In genomic region chr11:73520358-73521061, GRCh38 we compare ENCODE assay signal across 10 cellular contexts.
DNase-seq lines count a peak whose midpoint lies in the region; ATAC-seq and TF ChIP-seq lines count a peak whose summit lies in the region.
"Had no signal": no experiment of that assay in that cellular context is flagged by ENCODE, and none has a peak within 500 bp of the region (broad histone marks: within the 10 kb centered on the region; RNA-seq: fewer than 3 reads in every experiment).

No MANE protein-coding gene starts in this region.

- intact Hi-C loops in adrenal gland (cut with DNase I), result no loop called here
- intact Hi-C loops in mucosa of descending colon (cut with DNase I, micrococcal nuclease), result no loop called here
- intact Hi-C loops in left lung (cut with DNase I), result no loop called here

- H3K27me3 ChIP-seq in adrenal gland (no peaks in the 10 kb centered on the region), left lung (no peaks in the 10 kb centered on the region)

- no peak for TF ChIP-seq POLR2A in adrenal gland (IDR thresholded peaks at IDR 0.05)

- no peak for TF ChIP-seq CTCF in adrenal gland (IDR thresholded peaks at IDR 0.05)
- TF ChIP-seq CTCF in mucosa of descending colon (IDR thresholded peaks at IDR 0.05), result no peak
- TF ChIP-seq CTCF in left lung (IDR thresholded peaks at IDR 0.05), result no peak

- no peaks in the 10 kb centered on the region for H3K36me3 ChIP-seq in adrenal gland (replicated peaks in 1 of 2)
- H3K36me3 ChIP-seq in mucosa of descending colon (ENCODE audit: low read depth), result no peaks in the 10 kb centered on the region
- no peaks in the 10 kb centered on the region for H3K36me3 ChIP-seq in left lung

- H3K4me1 ChIP-seq in adrenal gland (replicated peaks in 1 of 2), result peaks cover 0 to 5% of the 10 kb centered on the region in 2 donors
- H3K4me1 ChIP-seq in mucosa of descending colon (ENCODE audit: low read depth), result no peaks in the 10 kb centered on the region
- peaks cover 0 to 7% of the 10 kb centered on the region in 2 donors for H3K4me1 ChIP-seq in left lung

- no peaks in the 10 kb centered on the region for H3K27me3 Mint-ChIP-seq in activated T-cell treated with anti-CD3 and anti-CD28 coated beads, Interleukin-2, amount 50 U/mL, for 24 hours
- H3K27me3 Mint-ChIP-seq in activated naive CD8-positive, alpha-beta T cell treated with anti-CD3 and anti-CD28 coated beads for 36 hours, result no peaks in the 10 kb centered on the region

- DNase-seq in activated T-cell treated with anti-CD3 and anti-CD28 coated beads, Interleukin-2, amount 50 U/mL, for 24 hours, result no peak
- DNase-seq in activated T-cell treated with anti-CD3 and anti-CD28 coated beads, Interleukin-2, amount 50 U/mL, for 48 hours, result no peak
- peak; percentile 65 for DNase-seq in NCI-H1436 treated with DMSO at 0.1 percent for 48 hours (lab: John Stamatoyannopoulos, UW)
- no peak for DNase-seq in activated naive CD8-positive, alpha-beta T cell treated with anti-CD3 and anti-CD28 coated beads for 36 hours
- DNase-seq in stimulated activated effector memory CD8-positive, alpha-beta T cell treated with anti-CD3 and anti-CD28 coated beads, Interleukin-12 subunit alpha, Interleukin-12 subunit beta, amount 100 ng/mL, for 72 hours (ENCODE audit: low spot score in 2 of 2), result no peak
- no peak for DNase-seq in adrenal gland
- DNase-seq in mucosa of descending colon, result no peak
- no peak for DNase-seq in left lung
- DNase-seq: cortex of kidney, H7 had no signal

- no peaks in the 10 kb centered on the region for H3K9me3 Mint-ChIP-seq in activated T-cell treated with anti-CD3 and anti-CD28 coated beads, Interleukin-2, amount 50 U/mL, for 24 hours
- H3K9me3 Mint-ChIP-seq in activated naive CD8-positive, alpha-beta T cell treated with anti-CD3 and anti-CD28 coated beads for 36 hours, result peaks cover 5% of the 10 kb centered on the region
- no peaks in the 10 kb centered on the region for H3K9me3 Mint-ChIP-seq in stimulated activated effector memory CD8-positive, alpha-beta T cell treated with anti-CD3 and anti-CD28 coated beads, Interleukin-12 subunit alpha, Interleukin-12 subunit beta, amount 100 ng/mL, for 72 hours

- 55 to 78% (median 65%) methylated on average over 2 of the region's 2 CpGs for WGBS in adrenal gland, 4 donors

- H3K27ac ChIP-seq in adrenal gland (no peak overlapping the region), left lung (no peak overlapping the region)

- no peak overlapping the region for H3K4me3 Mint-ChIP-seq in activated T-cell treated with anti-CD3 and anti-CD28 coated beads, Interleukin-2, amount 50 U/mL, for 24 hours
- peak overlapping the region; percentile 10 for H3K4me3 Mint-ChIP-seq in activated naive CD8-positive, alpha-beta T cell treated with anti-CD3 and anti-CD28 coated beads for 36 hours
- H3K4me3 Mint-ChIP-seq in stimulated activated effector memory CD8-positive, alpha-beta T cell treated with anti-CD3 and anti-CD28 coated beads, Interleukin-12 subunit alpha, Interleukin-12 subunit beta, amount 100 ng/mL, for 72 hours, result no peak overlapping the region

- H3K9me3 ChIP-seq in adrenal gland (replicated peaks in 1 of 3), result no peaks in the 10 kb centered on the region
- no peaks in the 10 kb centered on the region for H3K9me3 ChIP-seq in mucosa of descending colon
- H3K9me3 ChIP-seq in left lung, result no peaks in the 10 kb centered on the region

- no peaks in the 10 kb centered on the region for H3K36me3 Mint-ChIP-seq in activated T-cell treated with anti-CD3 and anti-CD28 coated beads, Interleukin-2, amount 50 U/mL, for 24 hours (ENCODE audit: low read depth)
- H3K36me3 Mint-ChIP-seq in activated naive CD8-positive, alpha-beta T cell treated with anti-CD3 and anti-CD28 coated beads for 36 hours, result peaks cover 15% of the 10 kb centered on the region
- no peaks in the 10 kb centered on the region for H3K36me3 Mint-ChIP-seq in stimulated activated effector memory CD8-positive, alpha-beta T cell treated with anti-CD3 and anti-CD28 coated beads, Interleukin-12 subunit alpha, Interleukin-12 subunit beta, amount 100 ng/mL, for 72 hours

- no peak overlapping the region for H3K4me3 ChIP-seq in adrenal gland
- no peak overlapping the region for H3K4me3 ChIP-seq in mucosa of descending colon
- H3K4me3 ChIP-seq in left lung, result no peak overlapping the region

- H3K4me1 Mint-ChIP-seq in activated T-cell treated with anti-CD3 and anti-CD28 coated beads, Interleukin-2, amount 50 U/mL, for 24 hours (ENCODE audit: low read depth), result peaks cover 28% of the 10 kb centered on the region
- peaks cover 19% of the 10 kb centered on the region for H3K4me1 Mint-ChIP-seq in activated naive CD8-positive, alpha-beta T cell treated with anti-CD3 and anti-CD28 coated beads for 36 hours
- H3K4me1 Mint-ChIP-seq in stimulated activated effector memory CD8-positive, alpha-beta T cell treated with anti-CD3 and anti-CD28 coated beads, Interleukin-12 subunit alpha, Interleukin-12 subunit beta, amount 100 ng/mL, for 72 hours, result peaks cover 28% of the 10 kb centered on the region

- no peak for ATAC-seq in stimulated activated effector memory CD8-positive, alpha-beta T cell treated with anti-CD3 and anti-CD28 coated beads, Interleukin-12 subunit alpha, Interleukin-12 subunit beta, amount 100 ng/mL, for 72 hours
- ATAC-seq in mucosa of descending colon, result no peak
- no peak for ATAC-seq in left lung

- peak overlapping the region; percentile 73 for H3K27ac Mint-ChIP-seq in activated T-cell treated with anti-CD3 and anti-CD28 coated beads, Interleukin-2, amount 50 U/mL, for 24 hours
- H3K27ac Mint-ChIP-seq in activated naive CD8-positive, alpha-beta T cell treated with anti-CD3 and anti-CD28 coated beads for 36 hours, result peak overlapping the region; percentile 35
- H3K27ac Mint-ChIP-seq in stimulated activated effector memory CD8-positive, alpha-beta T cell treated with anti-CD3 and anti-CD28 coated beads, Interleukin-12 subunit alpha, Interleukin-12 subunit beta, amount 100 ng/mL, for 72 hours, result peak overlapping the region; percentile 2

Comparison
In these comparisons a context has a peak if more than half of its experiments do, and no peak if none do; other contexts are left out.
1. H3K27ac Mint-ChIP-seq: peak in every context shown above with its lines; median percentile 73 in activated T-cell treated with anti-CD3 and anti-CD28 coated beads, Interleukin-2, amount 50 U/mL, for 24 hours; 35 in activated naive CD8-positive, alpha-beta T cell treated with anti-CD3 and anti-CD28 coated beads for 36 hours; 2 in stimulated activated effector memory CD8-positive, alpha-beta T cell treated with anti-CD3 and anti-CD28 coated beads, Interleukin-12 subunit alpha, Interleukin-12 subunit beta, amount 100 ng/mL, for 72 hours.